ENCODE assay signal across 8 cellular contexts in genomic region chr5:154477382-154478223, GRCh38. TPM values are rescaled to one million over a fixed set of nuclear protein-coding genes. Genes with fewer than 3 reads are reported as not detected.
A peak's percentile ranks its signal among the peaks of the same experiment; 100 is the strongest.
DNase-seq lines count a peak whose midpoint lies in the region; ATAC-seq and TF ChIP-seq lines count a peak whose summit lies in the region.

No MANE protein-coding gene starts in this region.

- DNase-seq in dorsolateral prefrontal cortex (no peak), LoVo (ENCODE audit: low spot score) (no peak)
- no peak for DNase-seq in stimulated activated CD4-positive, alpha-beta T cell treated with anti-CD3 and anti-CD28 coated beads, Interleukin-4, amount 100 ng/mL, for 1 hour

- no peaks in the 10 kb centered on the region for H3K9me3 ChIP-seq in mucosa of rectum (ENCODE audit: control insufficient read depth in 2 of 2, low read length in 2 of 2)

- peaks cover 4% of the 10 kb centered on the region for H3K4me1 ChIP-seq in ACC112 (ENCODE audit: control insufficient read depth, insufficient read depth, low read length, unreplicated experiment)
- H3K4me1 ChIP-seq in mucosa of rectum (ENCODE audit: control insufficient read depth in 2 of 2, insufficient read depth in 2 of 2, low read length in 2 of 2) = peaks cover 14 to 18% of the 10 kb centered on the region in 2 donors

- peaks cover 87% of the 10 kb centered on the region for H3K27me3 Mint-ChIP-seq in IgD-negative memory B cell

- no peak overlapping the region for H2AFZ ChIP-seq in ACC112 (ENCODE audit: low read length, unreplicated experiment)

- ATAC-seq in GM21723 (IDR thresholded peaks at IDR 0.05; ENCODE audit: unreplicated experiment) (no peak), HG02642 (IDR thresholded peaks at IDR 0.05; ENCODE audit: poor library complexity, unreplicated experiment) (no peak)

- intact Hi-C loops in dorsolateral prefrontal cortex (cut with DNase I) = loop anchor here in 1 of 2 donors (1.0 kb wide), 1 partner anchor 21 kb away; no protein-coding TSS in a partner anchor

- H3K36me3 ChIP-seq in ACC112 (ENCODE audit: insufficient read depth, low read length) (no peaks in the 10 kb centered on the region), mucosa of rectum (ENCODE audit: control insufficient read depth in 2 of 2, insufficient read depth in 2 of 2, low read length in 2 of 2) (no peaks in the 10 kb centered on the region)

- no peak overlapping the region for H3K27ac ChIP-seq in ACC112 (ENCODE audit: low read depth, low read length)
- no peak overlapping the region for H3K27ac ChIP-seq in dorsolateral prefrontal cortex
- H3K27ac ChIP-seq in mucosa of rectum (ENCODE audit: low read depth in 2 of 2, low read length in 2 of 2) = peak overlapping the region in 1 of 2 donors; percentile 43

- no peaks in the 10 kb centered on the region for H3K36me3 Mint-ChIP-seq in IgD-negative memory B cell

- H3K27me3 ChIP-seq in ACC112 (ENCODE audit: insufficient read depth, low read length) = peaks cover 100% of the 10 kb centered on the region
- peaks cover 30 to 100% (median 100%) of the 10 kb centered on the region in 45 donors for H3K27me3 ChIP-seq in dorsolateral prefrontal cortex
- H3K27me3 ChIP-seq in mucosa of rectum (ENCODE audit: control insufficient read depth in 2 of 2, insufficient read depth in 2 of 2, low read length in 2 of 2) = peaks cover 92 to 98% of the 10 kb centered on the region in 2 donors

- H3K79me2 ChIP-seq in ACC112 (ENCODE audit: control insufficient read depth, insufficient read depth, low read length, unreplicated experiment) = no peaks in the 10 kb centered on the region

- H3K9ac ChIP-seq in mucosa of rectum (ENCODE audit: low read depth in 1 of 2, low read length in 2 of 2) = no peak overlapping the region

- peaks cover 23 to 36% (median 36%) of the 10 kb centered on the region in 3 donors for H3K4me1 Mint-ChIP-seq in IgD-negative memory B cell

- H3K9me3 Mint-ChIP-seq in IgD-negative memory B cell = peaks cover 0 to 5% (median 0%) of the 10 kb centered on the region in 3 donors

- H3K4me3 ChIP-seq in ACC112 (ENCODE audit: low read depth, low read length) (peak overlapping the region; percentile 53; the same call in 1 of the 2 replicates), dorsolateral prefrontal cortex (peak overlapping the region in 51 of 59 donors; percentile 6 to 65 (median 35)), mucosa of rectum (ENCODE audit: low read length in 2 of 2) (peak overlapping the region; percentile 24 to 51)

- peak overlapping the region; percentile 43 to 92 (median 87) for H3K27ac Mint-ChIP-seq in IgD-negative memory B cell

- peak overlapping the region; percentile 42 to 90 (median 74) for H3K4me3 Mint-ChIP-seq in IgD-negative memory B cell

- TF ChIP-seq CTCF in dorsolateral prefrontal cortex (IDR thresholded peaks at IDR 0.05 in 54 of 56, conservative IDR thresholded peaks at IDR 0.05 in 2 of 56; ENCODE audit: low read depth in 1 of 56, partially characterized antibody in 56 of 56) = no peak

RNA-seq across cellular contexts. Expression of gene HAND1, which starts 0.4 kb away (rescaled TPM):
- not detected for polyA plus RNA-seq in IgD-negative memory B cell
- under 1 TPM in 3 of 120 experiments, not detected in 117; 0.29 to 0.56 (median 0.29) TPM for total RNA-seq in dorsolateral prefrontal cortex

RNA-seq across cellular contexts. Expression of gene SAP30L, which starts 31.8 kb away (rescaled TPM):
- 34.2 TPM for polyA plus RNA-seq in IgD-negative memory B cell
- 10 to 100 TPM; 22.8 to 74.9 (median 44.4) TPM for total RNA-seq in dorsolateral prefrontal cortex
